Comparison of ENCODE assay signal across 29 cellular contexts in the genomic region with DNA sequence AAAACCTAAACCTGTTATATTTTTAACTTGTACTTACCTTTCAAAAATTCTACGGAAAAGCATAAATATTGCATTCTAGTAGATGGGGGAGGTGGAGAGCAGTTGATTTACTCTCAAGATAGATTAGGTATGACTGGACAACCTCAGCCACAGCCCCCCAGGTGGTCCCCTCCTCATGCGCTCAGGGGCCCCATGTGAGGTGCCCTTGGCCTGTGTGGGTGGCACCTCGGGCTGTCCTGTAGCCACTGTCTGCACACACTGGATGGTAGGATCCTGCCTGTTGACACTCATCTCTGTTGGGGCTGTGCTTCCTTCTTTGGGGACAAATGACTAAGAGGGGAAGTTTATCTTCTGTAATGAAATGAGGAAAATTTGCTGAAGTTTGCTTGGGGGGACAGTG. TPM values are rescaled to one million over a fixed set of nuclear protein-coding genes. Genes with fewer than 3 reads are reported as not detected.
DNase-seq lines count a peak whose midpoint lies in the region; ATAC-seq and TF ChIP-seq lines count a peak whose summit lies in the region.
"Had no signal": no experiment of that assay in that cellular context is flagged by ENCODE, and none has a peak within 500 bp of the region (broad histone marks: within the 10 kb centered on the region; RNA-seq: fewer than 3 reads in every experiment).

No MANE protein-coding gene starts in this region.

- CTCF ChIA-PET in activated naive CD4-positive, alpha-beta T cell treated with anti-CD3 and anti-CD28 coated beads, Interleukin-2, amount 10 ng/mL, durations not matched to agents 7 days and 5 days (lab: Charles Lee) = no interaction called here

- ATAC-seq in activated naive CD4-positive, alpha-beta T cell treated with anti-CD3 and anti-CD28 coated beads, Interleukin-2, amount 50 U/mL, for 72 hours = no peak
- ATAC-seq in upper lobe of right lung (no peak), GM19328 (IDR thresholded peaks at IDR 0.05; ENCODE audit: unreplicated experiment) (no peak)
- ATAC-seq: activated T-cell treated with anti-CD3 and anti-CD28 coated beads, Interleukin-2, amount 50 U/mL, for 4 hours; heart left ventricle; K562; Panc1 had no signal

- H3K4me3 ChIP-seq in Peyer's patch (no peak overlapping the region), upper lobe of right lung (no peak overlapping the region)
- H3K4me3 ChIP-seq: esophagus muscularis mucosa, heart left ventricle, K562, prostate gland had no signal

- TF ChIP-seq CTCF in Peyer's patch (IDR thresholded peaks at IDR 0.05) = no peak
- no peak for TF ChIP-seq CTCF in upper lobe of right lung (IDR thresholded peaks at IDR 0.05)

- no peaks in the 10 kb centered on the region for H3K27me3 Mint-ChIP-seq in activated naive CD4-positive, alpha-beta T cell treated with anti-CD3 and anti-CD28 coated beads, Interleukin-2, amount 10 ng/mL, durations not matched to agents 7 days and 5 days

- peaks cover 0 to 7% (median 0%) of the 10 kb centered on the region in 4 donors for H3K4me1 ChIP-seq in Peyer's patch
- H3K4me1 ChIP-seq in upper lobe of right lung = no peaks in the 10 kb centered on the region
- H3K4me1 ChIP-seq: prostate gland had no signal

- DNase-seq in activated naive CD4-positive, alpha-beta T cell treated with anti-CD3 and anti-CD28 coated beads, Interleukin-2, amount 10 ng/mL, durations not matched to agents 7 days and 5 days = peak; percentile 7
- no peak for DNase-seq in activated naive CD4-positive, alpha-beta T cell treated with anti-CD3 and anti-CD28 coated beads, Interleukin-2, amount 50 U/mL, for 72 hours (ENCODE audit: low spot score in 2 of 2)
- DNase-seq in Peyer's patch (peak in 2 of 3 donors; percentile 3 to 19), islet precursor cell (peak; percentile 32), upper lobe of right lung (peak; percentile 29), GM03348 (ENCODE audit: low spot score) (no peak)
- DNase-seq: activated CD4-positive, alpha-beta T cell treated with anti-CD3 and anti-CD28 coated beads for 1 hour; activated T-cell treated with anti-CD3 and anti-CD28 coated beads, Interleukin-2, amount 50 U/mL, for 4 hours; BE2C; foreskin fibroblast; NCI-H1092; NCI-H1694; SHP77 treated with DMSO at 0.1 percent for 48 hours; stimulated activated CD4-positive, alpha-beta T cell treated with anti-CD3 and anti-CD28 coated beads, Interleukin-4, amount 100 ng/mL, for 24 hours; substantia nigra had no signal

- H3K27ac ChIP-seq in Peyer's patch (no peak overlapping the region), upper lobe of right lung (no peak overlapping the region)
- H3K27ac ChIP-seq: esophagus muscularis mucosa, heart left ventricle, neutrophil, prostate gland had no signal

- no peak for TF ChIP-seq POLR2A in Peyer's patch (IDR thresholded peaks at IDR 0.05)

- no peak overlapping the region for H3K4me3 Mint-ChIP-seq in activated naive CD4-positive, alpha-beta T cell treated with anti-CD3 and anti-CD28 coated beads, Interleukin-2, amount 10 ng/mL, durations not matched to agents 7 days and 5 days
- H3K4me3 Mint-ChIP-seq: activated T-cell treated with anti-CD3 and anti-CD28 coated beads, Interleukin-2, amount 50 U/mL, for 4 hours; dendritic cell treated with granulocyte-macrophage colony-stimulating factor and Interleukin-4, amounts not matched to agents 40 ng/mL and 50 ng/mL, for 4 days; T-helper 2 cell treated with Interferon-gamma antibody and Interleukin-4, amounts not matched to agents 5 μg/mL and 100 μg/mL, for 36 hours had no signal

- H3K4me1 Mint-ChIP-seq in activated naive CD4-positive, alpha-beta T cell treated with anti-CD3 and anti-CD28 coated beads, Interleukin-2, amount 10 ng/mL, durations not matched to agents 7 days and 5 days = no peaks in the 10 kb centered on the region

- H3K9me3 Mint-ChIP-seq in activated naive CD4-positive, alpha-beta T cell treated with anti-CD3 and anti-CD28 coated beads, Interleukin-2, amount 10 ng/mL, durations not matched to agents 7 days and 5 days = peaks cover 3% of the 10 kb centered on the region
- no peaks in the 10 kb centered on the region for H3K9me3 Mint-ChIP-seq in activated naive CD4-positive, alpha-beta T cell treated with anti-CD3 and anti-CD28 coated beads, Interleukin-2, amount 50 U/mL, for 72 hours
- H3K9me3 Mint-ChIP-seq: dendritic cell treated with granulocyte-macrophage colony-stimulating factor and Interleukin-4, amounts not matched to agents 40 ng/mL and 50 ng/mL, for 4 days had no signal

- no peaks in the 10 kb centered on the region for H3K9me3 ChIP-seq in Peyer's patch
- H3K9me3 ChIP-seq in upper lobe of right lung = no peaks in the 10 kb centered on the region
- H3K9me3 ChIP-seq: BE2C, esophagus muscularis mucosa, neutrophil, prostate gland had no signal

- H3K27me3 ChIP-seq in Peyer's patch (no peaks in the 10 kb centered on the region), upper lobe of right lung (no peaks in the 10 kb centered on the region)
- H3K27me3 ChIP-seq: BE2C, heart left ventricle, neutrophil had no signal

- H3K36me3 Mint-ChIP-seq in activated naive CD4-positive, alpha-beta T cell treated with anti-CD3 and anti-CD28 coated beads, Interleukin-2, amount 10 ng/mL, durations not matched to agents 7 days and 5 days = peaks cover 64% of the 10 kb centered on the region
- H3K36me3 Mint-ChIP-seq in activated naive CD4-positive, alpha-beta T cell treated with anti-CD3 and anti-CD28 coated beads, Interleukin-2, amount 50 U/mL, for 72 hours = peaks cover 20 to 22% of the 10 kb centered on the region in 2 donors

- intact Hi-C loops in upper lobe of right lung (cut with DNase I) = no loop called here

- H3K27ac Mint-ChIP-seq in activated naive CD4-positive, alpha-beta T cell treated with anti-CD3 and anti-CD28 coated beads, Interleukin-2, amount 10 ng/mL, durations not matched to agents 7 days and 5 days = no peak overlapping the region
- H3K27ac Mint-ChIP-seq in activated naive CD4-positive, alpha-beta T cell treated with anti-CD3 and anti-CD28 coated beads, Interleukin-2, amount 50 U/mL, for 72 hours = no peak overlapping the region
- H3K27ac Mint-ChIP-seq: dendritic cell treated with granulocyte-macrophage colony-stimulating factor and Interleukin-4, amounts not matched to agents 40 ng/mL and 50 ng/mL, for 4 days; T-helper 2 cell treated with Interferon-gamma antibody and Interleukin-4, amounts not matched to agents 5 μg/mL and 100 μg/mL, for 36 hours had no signal

- H3K36me3 ChIP-seq in Peyer's patch (no peaks in the 10 kb centered on the region), upper lobe of right lung (no peaks in the 10 kb centered on the region)
- H3K36me3 ChIP-seq: BE2C, esophagus muscularis mucosa, heart left ventricle, neutrophil, prostate gland had no signal

RNA-seq across cellular contexts. Expression of gene ANTXRL, which starts 53.7 kb away (rescaled TPM):
- not detected for total RNA-seq in activated naive CD4-positive, alpha-beta T cell treated with anti-CD3 and anti-CD28 coated beads, Interleukin-2, amount 50 U/mL, for 72 hours
- total RNA-seq in Peyer's patch (not detected), upper lobe of right lung (not detected)
- total RNA-seq: activated CD8-positive, alpha-beta memory T cell treated with anti-CD3 and anti-CD28 coated beads for 36 hours; activated T-cell treated with anti-CD3 and anti-CD28 coated beads, Interleukin-2, amount 50 U/mL, for 4 hours; esophagus muscularis mucosa; G401; K562; liver; myocyte; urinary bladder had no signal

Comparison
In these comparisons a context has a peak if more than half of its experiments do, and no peak if none do; other contexts are left out.
1. DNase-seq: peak in activated naive CD4-positive, alpha-beta T cell treated with anti-CD3 and anti-CD28 coated beads, Interleukin-2, amount 10 ng/mL, durations not matched to agents 7 days and 5 days (single experiment), Peyer's patch (2 of 3), islet precursor cell (single experiment) and upper lobe of right lung (single experiment); none in activated naive CD4-positive, alpha-beta T cell treated with anti-CD3 and anti-CD28 coated beads, Interleukin-2, amount 50 U/mL, for 72 hours (0 of 2) and GM03348 (single experiment).